Comparison of ENCODE assay signal across 8 cellular contexts in the genomic region with DNA sequence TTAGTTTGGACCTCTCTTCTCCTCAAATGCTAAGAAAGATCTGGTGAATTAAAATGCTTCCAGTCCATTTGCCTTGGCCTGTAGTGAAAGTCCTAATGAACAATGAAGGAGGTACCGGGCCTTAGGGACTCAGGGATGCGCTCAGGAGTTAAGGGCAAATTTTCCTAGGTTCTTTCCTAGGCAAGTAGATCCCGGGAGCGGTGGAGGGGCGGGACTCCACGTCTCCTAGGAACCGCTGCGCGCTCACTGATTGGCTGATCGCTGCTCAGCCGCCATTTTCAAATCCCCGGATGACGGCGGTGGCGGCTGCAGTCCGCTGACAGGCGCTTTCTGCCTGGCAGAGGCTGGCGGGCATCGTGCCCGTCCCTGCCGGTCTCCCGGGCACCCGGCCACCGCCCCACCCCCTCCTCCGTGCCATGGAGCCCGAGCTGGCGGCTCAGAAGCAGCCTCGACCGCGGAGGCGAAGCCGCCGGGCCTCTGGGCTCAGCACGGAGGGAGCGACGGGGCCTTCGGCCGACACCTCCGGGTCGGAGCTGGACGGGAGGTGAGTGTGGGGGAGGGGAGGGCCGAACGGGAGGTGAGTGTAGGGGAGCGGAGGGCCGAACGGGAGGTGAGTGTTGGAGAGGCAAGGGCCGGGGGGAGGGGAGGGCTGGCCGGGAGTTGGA. TPM values are rescaled to one million over a fixed set of nuclear protein-coding genes. Genes with fewer than 3 reads are reported as not detected.
DNase-seq lines count a peak whose midpoint lies in the region; ATAC-seq, FAIRE-seq and TF ChIP-seq lines count a peak whose summit lies in the region.

A gene with protein sequence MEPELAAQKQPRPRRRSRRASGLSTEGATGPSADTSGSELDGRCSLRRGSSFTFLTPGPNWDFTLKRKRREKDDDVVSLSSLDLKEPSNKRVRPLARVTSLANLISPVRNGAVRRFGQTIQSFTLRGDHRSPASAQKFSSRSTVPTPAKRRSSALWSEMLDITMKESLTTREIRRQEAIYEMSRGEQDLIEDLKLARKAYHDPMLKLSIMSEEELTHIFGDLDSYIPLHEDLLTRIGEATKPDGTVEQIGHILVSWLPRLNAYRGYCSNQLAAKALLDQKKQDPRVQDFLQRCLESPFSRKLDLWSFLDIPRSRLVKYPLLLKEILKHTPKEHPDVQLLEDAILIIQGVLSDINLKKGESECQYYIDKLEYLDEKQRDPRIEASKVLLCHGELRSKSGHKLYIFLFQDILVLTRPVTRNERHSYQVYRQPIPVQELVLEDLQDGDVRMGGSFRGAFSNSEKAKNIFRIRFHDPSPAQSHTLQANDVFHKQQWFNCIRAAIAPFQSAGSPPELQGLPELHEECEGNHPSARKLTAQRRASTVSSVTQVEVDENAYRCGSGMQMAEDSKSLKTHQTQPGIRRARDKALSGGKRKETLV (plus strand): TSS at position 281 of the 665 bp plus-strand sequence. CDS start 136 bp downstream, at position 417.

- peaks cover 16% of the 10 kb centered on the region for H4K20me1 ChIP-seq in DND-41 (ENCODE audit: insufficient read depth, low read length)

- no peaks in the 10 kb centered on the region for H3K9me3 ChIP-seq in DND-41 (ENCODE audit: insufficient read depth, low read length, severe bottlenecking)

- peaks cover 2% of the 10 kb centered on the region for H3K27me3 ChIP-seq in DND-41 (ENCODE audit: insufficient read depth, low read length, poor library complexity)

- in situ Hi-C loops in KBM-7 (cut with MboI; ENCODE audit: low pct_unique_long_range_greater_than_20kb, low sequenced_read_pairs) = no loop called here

- TF ChIP-seq CTCF in DND-41 (IDR thresholded peaks at IDR 0.05; ENCODE audit: borderline replicate concordance, extremely low read depth, low read length, poor library complexity, severe bottlenecking) = no peak

- H3K9me3 Mint-ChIP-seq in activated T-helper 17 cell treated with anti-CD3 and anti-CD28 coated beads, Interleukin-2, amount 50 U/mL, for 72 hours = no peaks in the 10 kb centered on the region
- peaks cover 0 to 3% (median 0%) of the 10 kb centered on the region in 9 donors for H3K9me3 Mint-ChIP-seq in naive thymus-derived CD8-positive, alpha-beta T cell

- no peaks in the 10 kb centered on the region for H3K36me3 Mint-ChIP-seq in activated T-helper 17 cell treated with anti-CD3 and anti-CD28 coated beads, Interleukin-2, amount 50 U/mL, for 72 hours (ENCODE audit: low read depth)
- no peaks in the 10 kb centered on the region for H3K36me3 Mint-ChIP-seq in naive thymus-derived CD8-positive, alpha-beta T cell

- DNase-seq in DND-41 (peak; percentile 86), KBM-7 (peak; percentile 89), RCC 7860 (ENCODE audit: low spot score) (peak; percentile 82), fibroblast of peridontal ligament (ENCODE audit: extremely low read depth) (peak; percentile 81)
- DNase-seq in naive thymus-derived CD8-positive, alpha-beta T cell = peak; percentile 20 to 72 (median 50)
- DNase-seq in stimulated activated naive CD4-positive, alpha-beta T cell treated with Interleukin-2 at 50 U/mL for 16 hours (lab: John Stamatoyannopoulos, UW) = peak; percentile 53

- peaks cover 49% of the 10 kb centered on the region for H3K79me2 ChIP-seq in DND-41 (ENCODE audit: insufficient read depth, low read length)

- H3K4me3 ChIP-seq in DND-41 (ENCODE audit: low read depth in 1 of 2, low read length in 2 of 2) = peak within 1 kb of the TSS; percentile 88 to 95

- ATAC-seq in DND-41 (ENCODE audit: insufficient read depth, low read depth) = peak; percentile 95
- ATAC-seq in GM21723 (IDR thresholded peaks at IDR 0.05; ENCODE audit: unreplicated experiment) = peak; percentile 99
- peak; percentile 97 for ATAC-seq in activated T-helper 17 cell treated with anti-CD3 and anti-CD28 coated beads, Interleukin-2, amount 50 U/mL, for 72 hours (replicated peaks)
- peak; percentile 88 for ATAC-seq in naive thymus-derived CD8-positive, alpha-beta T cell

- POLR2A ChIA-PET in naive thymus-derived CD8-positive, alpha-beta T cell (lab: Charles Lee) = no interaction called here

- no peak within 1 kb of the TSS for H3K4me3 Mint-ChIP-seq in activated T-helper 17 cell treated with anti-CD3 and anti-CD28 coated beads, Interleukin-2, amount 50 U/mL, for 72 hours
- H3K4me3 Mint-ChIP-seq in naive thymus-derived CD8-positive, alpha-beta T cell = peak within 1 kb of the TSS; percentile 67 to 90 (median 85)

- peaks cover 32% of the 10 kb centered on the region for H3K4me1 ChIP-seq in DND-41 (ENCODE audit: insufficient read depth, low read length)

- H3K4me2 ChIP-seq in DND-41 (ENCODE audit: insufficient read depth, low read length) = peak within 1 kb of the TSS; percentile 88

- H3K4me1 Mint-ChIP-seq in activated T-helper 17 cell treated with anti-CD3 and anti-CD28 coated beads, Interleukin-2, amount 50 U/mL, for 72 hours = no peaks in the 10 kb centered on the region
- peaks cover 0 to 5% (median 3%) of the 10 kb centered on the region in 4 donors for H3K4me1 Mint-ChIP-seq in naive thymus-derived CD8-positive, alpha-beta T cell

- peak within 1 kb of the TSS; percentile 95 for H3K9ac ChIP-seq in DND-41 (ENCODE audit: low read depth, low read length)

- peak within 1 kb of the TSS; percentile 18 for H3K27ac Mint-ChIP-seq in activated T-helper 17 cell treated with anti-CD3 and anti-CD28 coated beads, Interleukin-2, amount 50 U/mL, for 72 hours
- H3K27ac Mint-ChIP-seq in naive thymus-derived CD8-positive, alpha-beta T cell = peak within 1 kb of the TSS in 4 of 10 donors; percentile 28 to 63 (median 54)

- H2AFZ ChIP-seq in DND-41 (ENCODE audit: low read depth, low read length) = peak within 1 kb of the TSS; percentile 94

- peak within 1 kb of the TSS; percentile 87 for H3K27ac ChIP-seq in DND-41 (ENCODE audit: low read length)

- peaks cover 9% of the 10 kb centered on the region for H3K36me3 ChIP-seq in DND-41 (ENCODE audit: insufficient read depth, low read length)

- peak; percentile 53 for FAIRE-seq in RCC 7860 (lab: Jason Lieb, UNC)

- peaks cover 16% of the 10 kb centered on the region for H3K27me3 Mint-ChIP-seq in activated T-helper 17 cell treated with anti-CD3 and anti-CD28 coated beads, Interleukin-2, amount 50 U/mL, for 72 hours
- H3K27me3 Mint-ChIP-seq in naive thymus-derived CD8-positive, alpha-beta T cell = peaks cover 4 to 22% (median 12%) of the 10 kb centered on the region in 5 donors

RNA-seq across cellular contexts. Expression of the gene that starts here (rescaled TPM):
- total RNA-seq in activated T-helper 17 cell treated with anti-CD3 and anti-CD28 coated beads, Interleukin-2, amount 50 U/mL, for 72 hours = 10 to 100 TPM; 17.0 to 39.6 TPM
- total RNA-seq in naive thymus-derived CD8-positive, alpha-beta T cell = 10 to 100 TPM; 26.9 to 30.4 TPM
- polyA plus RNA-seq in naive thymus-derived CD8-positive, alpha-beta T cell = 10 to 100 TPM; 12.6 to 19.4 (median 13.0) TPM

Comparison
In these comparisons a context has a peak if more than half of its experiments do, and no peak if none do; other contexts are left out.
1. Peak in every context shown above with its lines: DNase-seq, ATAC-seq, H3K4me3 ChIP-seq and H3K27ac ChIP-seq.